8 cellular contexts compared by ENCODE assay signal in the genomic region with DNA sequence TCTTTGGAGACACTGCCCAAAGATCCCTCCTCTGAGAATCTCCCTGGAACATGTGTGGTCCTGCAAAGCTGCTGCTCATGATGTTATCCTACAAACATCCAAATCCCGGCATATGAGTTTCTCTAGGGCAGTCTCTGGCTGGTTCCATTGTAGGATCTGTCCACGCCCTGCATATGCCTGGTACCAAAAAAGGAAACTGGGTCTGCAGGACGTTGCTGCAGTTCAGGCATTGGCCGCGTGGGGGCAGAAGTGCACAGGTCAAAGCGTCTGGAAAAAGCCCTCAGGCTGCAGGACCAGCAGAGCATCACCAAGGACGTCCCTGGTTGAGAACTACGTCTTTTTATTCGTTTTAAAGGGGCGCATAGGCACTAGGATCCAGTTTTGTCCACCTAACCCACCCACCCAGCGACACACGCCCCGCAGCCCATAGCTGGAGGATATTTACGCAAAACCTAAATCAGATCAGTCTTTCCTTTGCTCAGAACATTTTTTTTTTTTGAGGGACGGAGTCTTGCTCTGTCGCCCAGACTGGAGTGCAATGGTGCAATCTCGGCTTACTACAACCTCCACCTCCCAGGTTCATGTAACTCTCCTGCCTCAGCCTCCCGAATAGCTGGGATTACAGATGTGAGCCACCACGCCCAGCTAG. TPM values are rescaled to one million over a fixed set of nuclear protein-coding genes. Genes with fewer than 3 reads are reported as not detected.
DNase-seq lines count a peak whose midpoint lies in the region; ATAC-seq and TF ChIP-seq lines count a peak whose summit lies in the region.

No MANE protein-coding gene starts in this region.

- H3K4me3 ChIP-seq in colonic mucosa (no peak overlapping the region), left lung (no peak overlapping the region)

- H3K4me3 Mint-ChIP-seq in CD14-positive monocyte = no peak overlapping the region
- no peak overlapping the region for H3K4me3 Mint-ChIP-seq in activated CD4-positive, alpha-beta T cell treated with anti-CD3 and anti-CD28 coated beads, Interleukin-2, amount 10 ng/mL, durations not matched to agents 7 days and 5 days

- no peak overlapping the region for H3K27ac Mint-ChIP-seq in CD14-positive monocyte
- no peak overlapping the region for H3K27ac Mint-ChIP-seq in activated CD4-positive, alpha-beta T cell treated with anti-CD3 and anti-CD28 coated beads, Interleukin-2, amount 10 ng/mL, durations not matched to agents 7 days and 5 days

- H3K36me3 Mint-ChIP-seq in CD14-positive monocyte = no peaks in the 10 kb centered on the region
- no peaks in the 10 kb centered on the region for H3K36me3 Mint-ChIP-seq in activated CD4-positive, alpha-beta T cell treated with anti-CD3 and anti-CD28 coated beads, Interleukin-2, amount 10 ng/mL, durations not matched to agents 7 days and 5 days (ENCODE audit: low read depth)

- H3K27ac ChIP-seq in colonic mucosa (no peak overlapping the region), left lung (no peak overlapping the region)

- peak; percentile 95 for TF ChIP-seq CTCF in CD14-positive monocyte (IDR thresholded peaks at IDR 0.05)
- peak; percentile 97 for TF ChIP-seq CTCF in colonic mucosa (IDR thresholded peaks at IDR 0.05)
- peak; percentile 94 to 96 for TF ChIP-seq CTCF in left lung (IDR thresholded peaks at IDR 0.05)

- peaks cover 2 to 8% (median 4%) of the 10 kb centered on the region in 3 donors for H3K27me3 Mint-ChIP-seq in CD14-positive monocyte (ENCODE audit: low read depth in 3 of 3)
- H3K27me3 Mint-ChIP-seq in activated CD4-positive, alpha-beta T cell treated with anti-CD3 and anti-CD28 coated beads, Interleukin-2, amount 10 ng/mL, durations not matched to agents 7 days and 5 days = no peaks in the 10 kb centered on the region

- H3K36me3 ChIP-seq in colonic mucosa = no peaks in the 10 kb centered on the region
- H3K36me3 ChIP-seq in left lung = no peaks in the 10 kb centered on the region

- ATAC-seq in HG03342 (IDR thresholded peaks at IDR 0.05; ENCODE audit: unreplicated experiment) (peak; percentile 44), left lung (peak; percentile 100), GM18520 (IDR thresholded peaks at IDR 0.05; ENCODE audit: unreplicated experiment) (no peak)

- H3K9ac ChIP-seq in colonic mucosa (ENCODE audit: low read depth in 2 of 2, low read length in 2 of 2) = no peak overlapping the region

- intact Hi-C loops in CD14-positive monocyte (cut with micrococcal nuclease) (loop anchor here (1.0 to 2.0 kb wide), 3 partner anchors 108 to 193 kb away; no protein-coding TSS in a partner anchor), colonic mucosa (cut with DNase I) (loop anchor here (5.0 kb wide), 2 partner anchors 103 to 362 kb away; a partner anchor contains a TSS), left lung (cut with DNase I) (loop anchor here in 1 of 2 donors (10.0 kb wide), 1 partner anchor 111 kb away; no protein-coding TSS in a partner anchor)

- H3K4me1 Mint-ChIP-seq in CD14-positive monocyte = peaks cover 2% of the 10 kb centered on the region
- H3K4me1 Mint-ChIP-seq in activated CD4-positive, alpha-beta T cell treated with anti-CD3 and anti-CD28 coated beads, Interleukin-2, amount 10 ng/mL, durations not matched to agents 7 days and 5 days = peaks cover 6% of the 10 kb centered on the region

- peaks cover 0 to 2% (median 0%) of the 10 kb centered on the region in 7 donors for H3K9me3 Mint-ChIP-seq in CD14-positive monocyte
- H3K9me3 Mint-ChIP-seq in activated CD4-positive, alpha-beta T cell treated with anti-CD3 and anti-CD28 coated beads, Interleukin-2, amount 10 ng/mL, durations not matched to agents 7 days and 5 days = no peaks in the 10 kb centered on the region

- POLR2A ChIA-PET in activated CD4-positive, alpha-beta T cell treated with anti-CD3 and anti-CD28 coated beads, Interleukin-2, amount 10 ng/mL, durations not matched to agents 7 days and 5 days (lab: Charles Lee) = interaction anchor here (0.6 kb wide), 1 partner anchor 103 kb away, joined by 4 read pairs; a partner anchor contains a TSS

- H3K27me3 ChIP-seq in colonic mucosa (no peaks in the 10 kb centered on the region), left lung (no peaks in the 10 kb centered on the region)

- H3K4me1 ChIP-seq in colonic mucosa (no peaks in the 10 kb centered on the region), left lung (no peaks in the 10 kb centered on the region)

- CTCF ChIA-PET in activated CD4-positive, alpha-beta T cell treated with anti-CD3 and anti-CD28 coated beads, Interleukin-2, amount 10 ng/mL, durations not matched to agents 7 days and 5 days (lab: Charles Lee) = interaction anchor here (0.6 to 1.5 kb wide), 8 partner anchors 14 to 189 kb away, joined by 3 to 6 read pairs (median 3); a partner anchor contains a TSS

- DNase-seq in CD14-positive monocyte (ENCODE audit: low spot score) = peak; percentile 75
- DNase-seq in NCI-H774 (lab: John Stamatoyannopoulos, UW) = peak; percentile 73
- peak; percentile 93 for DNase-seq in activated CD4-positive, alpha-beta T cell treated with anti-CD3 and anti-CD28 coated beads, Interleukin-2, amount 10 ng/mL, durations not matched to agents 7 days and 5 days
- DNase-seq in colonic mucosa = peak; percentile 95
- peak; percentile 86 to 97 for DNase-seq in left lung
- DNase-seq in stimulated activated CD4-positive, alpha-beta T cell treated with anti-CD3 and anti-CD28 coated beads, Interleukin-4, amount 100 ng/mL, for 1 hour = peak; percentile 93

- H3K9me3 ChIP-seq in colonic mucosa = no peaks in the 10 kb centered on the region
- H3K9me3 ChIP-seq in left lung = no peaks in the 10 kb centered on the region

RNA-seq across cellular contexts. Expression of a gene that starts 12.9 kb away (rescaled TPM):
- polyA plus RNA-seq in CD14-positive monocyte = 1 to 10 TPM; 8.4 TPM
- 10 to 100 TPM; 11.1 to 12.1 TPM for total RNA-seq in activated CD4-positive, alpha-beta T cell treated with anti-CD3 and anti-CD28 coated beads, Interleukin-2, amount 10 ng/mL, durations not matched to agents 7 days and 5 days
- 10 to 100 TPM; 14.8 to 17.4 TPM for total RNA-seq in colonic mucosa
- 10 to 100 TPM in 1 of 2 donors, 1 to 10 TPM in 1; 9.9 to 12.5 TPM for total RNA-seq in left lung

RNA-seq across cellular contexts. Expression of a gene that starts 46.5 kb away (rescaled TPM):
- 1 to 10 TPM; 2.7 to 4.2 TPM for polyA plus RNA-seq in CD14-positive monocyte
- 10 to 100 TPM; 15.1 to 15.8 TPM for total RNA-seq in activated CD4-positive, alpha-beta T cell treated with anti-CD3 and anti-CD28 coated beads, Interleukin-2, amount 10 ng/mL, durations not matched to agents 7 days and 5 days
- 1 to 10 TPM; 6.2 to 7.5 TPM for total RNA-seq in colonic mucosa
- total RNA-seq in left lung = 10 to 100 TPM in 1 of 2 donors, 1 to 10 TPM in 1; 9.2 to 11.7 TPM

RNA-seq across cellular contexts. Expression of a gene that starts 46.6 kb away (rescaled TPM):
- polyA plus RNA-seq in CD14-positive monocyte = 1 to 10 TPM; 5.9 to 8.2 TPM
- total RNA-seq in activated CD4-positive, alpha-beta T cell treated with anti-CD3 and anti-CD28 coated beads, Interleukin-2, amount 10 ng/mL, durations not matched to agents 7 days and 5 days = 10 to 100 TPM; 31.3 to 37.3 TPM
- total RNA-seq in colonic mucosa (10 to 100 TPM; 17.9 to 20.5 TPM), left lung (10 to 100 TPM; 18.0 to 23.3 TPM)
